10 cellular contexts compared by ENCODE assay signal in the genomic region with DNA sequence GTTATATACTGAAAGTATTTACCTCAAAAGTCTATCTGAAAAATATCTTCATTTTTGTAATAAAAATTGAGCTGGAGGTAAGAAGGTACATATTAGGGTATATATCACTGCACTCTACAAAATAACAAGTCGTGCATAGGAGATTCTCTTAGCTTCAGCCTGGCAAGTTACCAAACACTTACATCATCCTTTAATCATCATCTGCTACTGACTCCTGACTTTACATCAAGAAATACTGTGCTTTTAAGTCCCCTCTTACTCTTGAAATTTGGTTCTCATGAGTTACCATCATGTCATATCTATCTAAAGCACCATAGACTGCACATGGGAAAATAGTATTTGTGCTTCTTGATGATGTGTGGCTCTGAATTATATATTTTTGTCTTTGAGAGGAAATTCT. TPM values are rescaled to one million over a fixed set of nuclear protein-coding genes. Genes with fewer than 3 reads are reported as not detected.
A peak's percentile ranks its signal among the peaks of the same experiment; 100 is the strongest.
DNase-seq lines count a peak whose midpoint lies in the region; ATAC-seq and TF ChIP-seq lines count a peak whose summit lies in the region.
"Had no signal": no experiment of that assay in that cellular context is flagged by ENCODE, and none has a peak within 500 bp of the region (broad histone marks: within the 10 kb centered on the region; RNA-seq: fewer than 3 reads in every experiment).

No MANE protein-coding gene starts in this region.

- no peak overlapping the region for H3K4me2 ChIP-seq in MM.1S (ENCODE audit: low read depth, low read length)

- H3K27ac ChIP-seq in MM.1S (ENCODE audit: low read length) = no peak overlapping the region

- DNase-seq in Caki2 (ENCODE audit: low read depth) (peak; percentile 6), NCI-H2171 treated with DMSO at 0.1 percent for 48 hours (lab: John Stamatoyannopoulos, UW) (peak; percentile 73), dermis blood vessel endothelial cell (peak; percentile 95), MM.1S (no peak), GF-D8 (lab: John Stamatoyannopoulos, UW) (no peak), nephron progenitor cell (no peak)
- DNase-seq in natural killer cell treated with Interleukin-12 subunit alpha and Interleukin-12 subunit beta and Interleukin-15 and Interleukin-18, amount 100 ng/mL, for 72 hours (ENCODE audit: low spot score) = no peak
- DNase-seq in stimulated activated CD4-positive, alpha-beta T cell treated with anti-CD3 and anti-CD28 coated beads, Interleukin-15, amount 100 ng/mL, for 24 hours = no peak
- DNase-seq: midbrain, RPMI8226 had no signal

- H3K4me1 ChIP-seq in MM.1S (ENCODE audit: low read length) = peaks cover 11% of the 10 kb centered on the region

- no peak for ATAC-seq in natural killer cell treated with Interleukin-12 subunit alpha and Interleukin-12 subunit beta and Interleukin-15 and Interleukin-18, amount 100 ng/mL, for 72 hours

- no peaks in the 10 kb centered on the region for H3K27me3 ChIP-seq in MM.1S (replicated peaks; ENCODE audit: insufficient read depth, low read length)

- H3K4me1 Mint-ChIP-seq in natural killer cell treated with Interleukin-12 subunit alpha and Interleukin-12 subunit beta and Interleukin-15 and Interleukin-18, amount 100 ng/mL, for 72 hours (ENCODE audit: low read depth in 2 of 2) = peaks cover 12 to 21% of the 10 kb centered on the region in 2 donors
- no peaks in the 10 kb centered on the region for H3K4me1 Mint-ChIP-seq in nephron progenitor cell

- 0 out of 2 replicates have a peak, but pooled peaks cover 2% of the 10 kb centered on the region for H3F3A ChIP-seq in MM.1S (ENCODE audit: insufficient read depth, low read length)

- no peak overlapping the region for H3K4me3 Mint-ChIP-seq in natural killer cell treated with Interleukin-12 subunit alpha and Interleukin-12 subunit beta and Interleukin-15 and Interleukin-18, amount 100 ng/mL, for 72 hours
- H3K4me3 Mint-ChIP-seq in nephron progenitor cell = no peak overlapping the region

- no peaks in the 10 kb centered on the region for H3K79me2 ChIP-seq in MM.1S (ENCODE audit: low read length)

- no peak for TF ChIP-seq CTCF in MM.1S (IDR thresholded peaks at IDR 0.05; ENCODE audit: low read length)
- no peak for TF ChIP-seq CTCF in nephron progenitor cell (IDR thresholded peaks at IDR 0.05)

- H3K27ac Mint-ChIP-seq in natural killer cell treated with Interleukin-12 subunit alpha and Interleukin-12 subunit beta and Interleukin-15 and Interleukin-18, amount 100 ng/mL, for 72 hours = peak overlapping the region; percentile 58 to 64
- H3K27ac Mint-ChIP-seq in nephron progenitor cell = no peak overlapping the region

- 0 out of 2 replicates have a peak, but pooled peaks cover 4% of the 10 kb centered on the region for H3K36me3 ChIP-seq in MM.1S (replicated peaks; ENCODE audit: insufficient read depth, low read length)

- peaks cover 40% of the 10 kb centered on the region for H3K36me3 Mint-ChIP-seq in natural killer cell treated with Interleukin-12 subunit alpha and Interleukin-12 subunit beta and Interleukin-15 and Interleukin-18, amount 100 ng/mL, for 72 hours
- H3K36me3 Mint-ChIP-seq in nephron progenitor cell (ENCODE audit: low read depth) = peaks cover 84% of the 10 kb centered on the region

- H2AFZ ChIP-seq in MM.1S (ENCODE audit: low read length) = no peak overlapping the region

- no peaks in the 10 kb centered on the region for H3K27me3 Mint-ChIP-seq in natural killer cell treated with Interleukin-12 subunit alpha and Interleukin-12 subunit beta and Interleukin-15 and Interleukin-18, amount 100 ng/mL, for 72 hours
- H3K27me3 Mint-ChIP-seq in nephron progenitor cell (ENCODE audit: low read depth, poor library complexity) = no peaks in the 10 kb centered on the region

- no peaks in the 10 kb centered on the region for H3K9me2 ChIP-seq in MM.1S (replicated peaks; ENCODE audit: insufficient read depth, low read length)

- in situ Hi-C loops in Caki2 (cut with HindIII; ENCODE audit: low pct_unique_long_range_greater_than_20kb, low sequenced_read_pairs) = no loop called here

- H4K20me1 ChIP-seq in MM.1S (ENCODE audit: insufficient read depth, low read length) = no peaks in the 10 kb centered on the region

- H3K9ac ChIP-seq in MM.1S (ENCODE audit: low read length) = no peak overlapping the region

- H3K9me3 ChIP-seq in MM.1S (replicated peaks; ENCODE audit: insufficient read depth, low read length) = no peaks in the 10 kb centered on the region

- peaks cover 5% of the 10 kb centered on the region for H3K9me3 Mint-ChIP-seq in natural killer cell treated with Interleukin-12 subunit alpha and Interleukin-12 subunit beta and Interleukin-15 and Interleukin-18, amount 100 ng/mL, for 72 hours
- peaks cover 39% of the 10 kb centered on the region for H3K9me3 Mint-ChIP-seq in nephron progenitor cell

- no peak overlapping the region for H3K4me3 ChIP-seq in MM.1S (ENCODE audit: low read length)

RNA-seq across cellular contexts. Expression of gene LYSMD4, which starts 50.8 kb away (rescaled TPM):
- total RNA-seq in Caki2 (2014; rRNA removed; shearing (Covaris generic); ENCODE audit: low replicate concordance) = 1.1 and 1.5 TPM in 2 replicates
- total RNA-seq in dermis blood vessel endothelial cell = 8.6 and 9.7 TPM in 2 replicates
- total RNA-seq in natural killer cell treated with Interleukin-12 subunit alpha and Interleukin-12 subunit beta and Interleukin-15 and Interleukin-18, amount 100 ng/mL, for 72 hours = 10 to 100 TPM; 10.6 to 10.8 TPM

Comparison
In these comparisons a context has a peak if more than half of its experiments do, and no peak if none do; other contexts are left out.
1. DNase-seq: peak in Caki2 (single experiment), NCI-H2171 treated with DMSO at 0.1 percent for 48 hours (single experiment) and dermis blood vessel endothelial cell (single experiment); none in natural killer cell treated with Interleukin-12 subunit alpha and Interleukin-12 subunit beta and Interleukin-15 and Interleukin-18, amount 100 ng/mL, for 72 hours (single experiment), MM.1S (single experiment), stimulated activated CD4-positive, alpha-beta T cell treated with anti-CD3 and anti-CD28 coated beads, Interleukin-15, amount 100 ng/mL, for 24 hours (single experiment), GF-D8 (single experiment) and nephron progenitor cell (single experiment).